In genomic region chr14:72516936-72517408, GRCh38 we compare ENCODE assay signal across 8 cellular contexts.
DNase-seq lines count a peak whose midpoint lies in the region; ATAC-seq, FAIRE-seq and TF ChIP-seq lines count a peak whose summit lies in the region.

No MANE protein-coding gene starts in this region.

- H3K36me3 Mint-ChIP-seq in activated CD8-positive, alpha-beta memory T cell treated with anti-CD3 and anti-CD28 coated beads, Interleukin-2, amount 10 ng/mL, durations not matched to agents 7 days and 5 days: peaks cover 23% of the 10 kb centered on the region

- no peak overlapping the region for H3K9ac ChIP-seq in endothelial cell of umbilical vein (replicated peaks; ENCODE audit: extremely low read depth, insufficient read depth, low read length)

- no peak overlapping the region for H3K27ac ChIP-seq in endothelial cell of umbilical vein (ENCODE audit: insufficient read depth, low read depth, low read length)

- no peak overlapping the region for H2AFZ ChIP-seq in endothelial cell of umbilical vein (ENCODE audit: low read depth, low read length)

- peak; percentile 35 for ATAC-seq in activated CD8-positive, alpha-beta memory T cell treated with anti-CD3 and anti-CD28 coated beads, Interleukin-2, amount 10 ng/mL, durations not matched to agents 7 days and 5 days
- no peak for ATAC-seq in HG03039 (IDR thresholded peaks at IDR 0.05; ENCODE audit: unreplicated experiment)

- peak; percentile 93 for FAIRE-seq in endothelial cell of umbilical vein (lab: Jason Lieb, UNC)

- BruUV-seq in endothelial cell of umbilical vein (replicated peaks; lab: Mats Ljungman, UMichigan): no TSS peak

- H3K36me3 ChIP-seq in endothelial cell of umbilical vein (ENCODE audit: control insufficient read depth in 2 of 2, extremely low read depth in 1 of 2, insufficient read depth in 2 of 2, low read length in 2 of 2): no peaks in the 10 kb centered on the region

- intact Hi-C loops in endothelial cell of umbilical vein (cut with micrococcal nuclease): loop anchor here (1.0 to 10.0 kb wide), 9 partner anchors 100 to 388 kb away; partner anchors contain the start of gene DPF3

- H3K4me1 Mint-ChIP-seq in activated CD8-positive, alpha-beta memory T cell treated with anti-CD3 and anti-CD28 coated beads, Interleukin-2, amount 10 ng/mL, durations not matched to agents 7 days and 5 days: peaks cover 78% of the 10 kb centered on the region

- no peaks in the 10 kb centered on the region for H3K79me2 ChIP-seq in endothelial cell of umbilical vein (ENCODE audit: control insufficient read depth, insufficient read depth, low read length)

- dilution Hi-C loops in endothelial cell of umbilical vein (cut with MboI; ENCODE audit: extremely low pct_ligation_motif_present, low sequenced_read_pairs): no loop called here

- peaks cover 14% of the 10 kb centered on the region for H3K9me3 Mint-ChIP-seq in activated CD8-positive, alpha-beta memory T cell treated with anti-CD3 and anti-CD28 coated beads, Interleukin-2, amount 10 ng/mL, durations not matched to agents 7 days and 5 days (ENCODE audit: low read depth)

- peak overlapping the region; percentile 64 for H3K27ac Mint-ChIP-seq in activated CD8-positive, alpha-beta memory T cell treated with anti-CD3 and anti-CD28 coated beads, Interleukin-2, amount 10 ng/mL, durations not matched to agents 7 days and 5 days

- peaks cover 2 to 3% of the 10 kb centered on the region in 2 experiments for H3K27me3 ChIP-seq in endothelial cell of umbilical vein (ENCODE audit: control insufficient read depth in 2 of 2, insufficient read depth in 2 of 2, low read length in 2 of 2)

- peaks cover 6% of the 10 kb centered on the region for H3K4me1 ChIP-seq in endothelial cell of umbilical vein (ENCODE audit: control insufficient read depth, extremely low read depth, insufficient read depth, low read length)

- peak; percentile 61 for DNase-seq in AG08395 (ENCODE audit: low spot score)
- DNase-seq in GM13977 (ENCODE audit: low spot score): peak; percentile 36
- DNase-seq in NCI-H748 treated with DMSO at 0.1 percent for 48 hours (lab: John Stamatoyannopoulos, UW): peak; percentile 27
- peak; percentile 90 for DNase-seq in activated CD8-positive, alpha-beta memory T cell treated with anti-CD3 and anti-CD28 coated beads, Interleukin-2, amount 10 ng/mL, durations not matched to agents 7 days and 5 days
- peak; percentile 83 for DNase-seq in endothelial cell of umbilical vein (ENCODE audit: low read depth, low spot score)
- DNase-seq in myocyte (ENCODE audit: low read depth): peak; percentile 88
- peak; percentile 34 to 38 for DNase-seq in stimulated activated CD8-positive, alpha-beta memory T cell treated with anti-CD3 and anti-CD28 coated beads, Interleukin-7, amount 100 ng/mL, for 48 hours (ENCODE audit: extremely low read depth in 1 of 2, low read depth in 1 of 2)

- in situ Hi-C loops in GM13977 (cut with MboI; ENCODE audit: low pct_unique_long_range_greater_than_20kb, low sequenced_read_pairs, unreplicated experiment): no loop called here

- H3K4me3 Mint-ChIP-seq in activated CD8-positive, alpha-beta memory T cell treated with anti-CD3 and anti-CD28 coated beads, Interleukin-2, amount 10 ng/mL, durations not matched to agents 7 days and 5 days: no peak overlapping the region

- no peaks in the 10 kb centered on the region for H3K9me1 ChIP-seq in endothelial cell of umbilical vein (replicated peaks; ENCODE audit: control insufficient read depth, extremely low read depth, insufficient read depth, low read length)

- POLR2A ChIA-PET in endothelial cell of umbilical vein (lab: Charles Lee): interaction anchor here (0.9 kb wide), 1 partner anchor 388 kb away, joined by 3 read pairs; no protein-coding TSS in a partner anchor

- H3K4me2 ChIP-seq in endothelial cell of umbilical vein (ENCODE audit: insufficient read depth, low read length): no peak overlapping the region

- no peaks in the 10 kb centered on the region for H4K20me1 ChIP-seq in endothelial cell of umbilical vein (replicated peaks; ENCODE audit: control insufficient read depth, extremely low read depth, insufficient read depth, low read length)

- H3K9me3 ChIP-seq in endothelial cell of umbilical vein (replicated peaks; ENCODE audit: control insufficient read depth, insufficient read depth, low read length): no peaks in the 10 kb centered on the region

- peak; percentile 95 for TF ChIP-seq CTCF in GM13977 (IDR thresholded peaks at IDR 0.05; ENCODE audit: extremely low read depth, insufficient read depth, missing control alignments)
- peak; percentile 84 to 88 for TF ChIP-seq CTCF in endothelial cell of umbilical vein (IDR thresholded peaks at IDR 0.05; ENCODE audit: extremely low read depth in 1 of 2, insufficient read depth in 1 of 2, low read depth in 1 of 2, low read length in 2 of 2)

- H3K4me3 ChIP-seq in endothelial cell of umbilical vein (replicated peaks in 1 of 3; ENCODE audit: insufficient read depth in 1 of 3, low read depth in 1 of 3, low read length in 3 of 3): no peak overlapping the region

- CTCF ChIA-PET in activated CD8-positive, alpha-beta memory T cell treated with anti-CD3 and anti-CD28 coated beads, Interleukin-2, amount 10 ng/mL, durations not matched to agents 7 days and 5 days (lab: Charles Lee): interaction anchor here (0.7 to 11.6 kb wide), 32 partner anchors 9 to 510 kb away, joined by 3 to 199 read pairs (median 4); partner anchors contain the start of genes DCAF4, DPF3 and ZFYVE1
- CTCF ChIA-PET in endothelial cell of umbilical vein (lab: Charles Lee): interaction anchor here (0.6 to 10.9 kb wide), 48 partner anchors 8 to 510 kb away, joined by 3 to 751 read pairs (median 4); partner anchors contain the start of genes DPF3 and ZFYVE1

- H3K27me3 Mint-ChIP-seq in activated CD8-positive, alpha-beta memory T cell treated with anti-CD3 and anti-CD28 coated beads, Interleukin-2, amount 10 ng/mL, durations not matched to agents 7 days and 5 days: no peaks in the 10 kb centered on the region

- no peak for TF ChIP-seq POLR2A in endothelial cell of umbilical vein (IDR thresholded peaks at IDR 0.05; ENCODE audit: low read depth, low read length)

TF ChIP-seq in endothelial cell of umbilical vein, 7 proteins besides CTCF, POLR2A, EP300 and RAD21:
- TF ChIP-seq GATA2 (IDR thresholded peaks at IDR 0.05; ENCODE audit: insufficient read depth, insufficient read length, low read depth, low read length) (no peak), JUN (IDR thresholded peaks at IDR 0.05; ENCODE audit: borderline replicate concordance, insufficient read depth, insufficient read length, low read depth) (no peak), FOS (IDR thresholded peaks at IDR 0.05; ENCODE audit: borderline replicate concordance, insufficient read depth, low read length) (no peak), MAX (IDR thresholded peaks at IDR 0.05; ENCODE audit: insufficient read depth, insufficient read length) (no peak), MYC (IDR thresholded peaks at IDR 0.05; ENCODE audit: low read depth, low read length) (no peak), EZH2 (IDR thresholded peaks at IDR 0.05; ENCODE audit: borderline replicate concordance, low read depth, low read length, severe bottlenecking) (no peak), POLR2AphosphoS5 (IDR thresholded peaks at IDR 0.05; ENCODE audit: insufficient read depth, low read depth, low read length) (no peak)
TF ChIP-seq in endothelial cell of umbilical vein: peak in this region for 0.

Comparison
In these comparisons a context has a peak if more than half of its experiments do, and no peak if none do; other contexts are left out.
1. DNase-seq: peak in every context shown above with its lines; median percentile 90 in activated CD8-positive, alpha-beta memory T cell treated with anti-CD3 and anti-CD28 coated beads, Interleukin-2, amount 10 ng/mL, durations not matched to agents 7 days and 5 days; 88 in myocyte; 83 in endothelial cell of umbilical vein; 61 in AG08395; 36 in GM13977; 36 in stimulated activated CD8-positive, alpha-beta memory T cell treated with anti-CD3 and anti-CD28 coated beads, Interleukin-7, amount 100 ng/mL, for 48 hours; 27 in NCI-H748 treated with DMSO at 0.1 percent for 48 hours.